Comparison of ENCODE assay signal across 1 cellular context in the genomic region with DNA sequence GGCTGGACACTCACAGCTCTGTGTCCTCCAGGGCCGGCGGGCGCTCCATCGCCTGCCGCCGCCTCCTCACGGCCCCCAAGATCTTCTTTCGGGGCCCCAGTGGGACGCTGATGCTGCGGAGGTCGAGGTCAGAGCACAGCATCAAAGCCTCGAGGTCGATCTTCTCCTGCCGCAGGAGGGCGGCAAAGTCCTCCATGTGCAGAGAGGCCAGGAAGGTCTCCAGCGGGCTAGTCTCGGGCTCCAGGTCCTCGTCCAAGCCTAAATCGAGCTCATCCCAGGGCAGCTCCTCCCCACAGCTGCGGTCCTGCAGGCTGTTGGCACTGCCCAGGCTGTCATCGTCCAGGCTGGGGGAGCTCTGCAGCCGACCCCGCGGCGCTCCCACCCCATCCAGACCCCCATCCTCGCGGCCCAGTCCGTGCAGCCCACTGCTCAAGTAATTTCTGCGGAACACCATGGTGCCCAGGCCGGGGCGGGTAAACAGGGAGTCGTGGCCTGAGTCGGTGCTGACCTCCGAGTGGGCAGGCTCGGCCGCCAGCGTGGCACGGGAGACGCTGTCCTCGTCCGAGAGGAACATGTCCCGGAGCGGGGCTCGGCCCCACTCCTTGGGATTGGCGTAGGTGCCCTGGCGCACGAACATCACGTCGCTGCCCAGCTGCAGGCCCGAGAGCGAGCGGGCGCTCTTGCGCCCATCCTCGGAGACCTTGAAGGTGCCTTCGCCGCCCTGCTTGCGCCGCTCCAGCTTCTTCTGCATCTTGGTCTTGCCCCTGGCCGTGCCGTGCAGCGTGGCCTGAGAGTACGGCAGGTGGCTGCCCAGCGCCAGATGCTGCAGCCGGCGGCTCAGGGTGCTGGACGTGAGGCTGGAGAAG.
TF ChIP-seq lines count a peak whose summit lies in the region.

No MANE protein-coding gene starts in this region.

TF ChIP-seq in K562, 482 proteins besides CTCF, POLR2A, EP300 and RAD21:
- TF ChIP-seq MTF1 (CRISPR knock-in tag; IDR thresholded peaks at IDR 0.05; ENCODE audit: borderline replicate concordance) (no peak), RBFOX2 (IDR thresholded peaks at IDR 0.05; ENCODE audit: low read depth, low read length) (0 out of 2 replicates have a peak, but pooled peaks have one; percentile 12), SMC3 (conservative IDR thresholded peaks at IDR 0.05; ENCODE audit: insufficient read depth, low read depth, low read length) (0 out of 2 replicates have a peak, but pooled peaks have one; percentile 27), ZNF77 (CRISPR knock-in tag; IDR thresholded peaks at IDR 0.05) (no peak), FOXA1 (IDR thresholded peaks at IDR 0.05; ENCODE audit: borderline replicate concordance) (no peak), POLR2B (IDR thresholded peaks at IDR 0.05; ENCODE audit: low read depth, partially characterized antibody) (no peak), HNRNPL (IDR thresholded peaks at IDR 0.05; ENCODE audit: low read depth, low read length) (peak; percentile 81; the same call in 1 of the 2 replicates), L3MBTL2 (IDR thresholded peaks at IDR 0.05) (peak; percentile 47; the same call in 1 of the 2 replicates)
- TF ChIP-seq, protein P1, sequence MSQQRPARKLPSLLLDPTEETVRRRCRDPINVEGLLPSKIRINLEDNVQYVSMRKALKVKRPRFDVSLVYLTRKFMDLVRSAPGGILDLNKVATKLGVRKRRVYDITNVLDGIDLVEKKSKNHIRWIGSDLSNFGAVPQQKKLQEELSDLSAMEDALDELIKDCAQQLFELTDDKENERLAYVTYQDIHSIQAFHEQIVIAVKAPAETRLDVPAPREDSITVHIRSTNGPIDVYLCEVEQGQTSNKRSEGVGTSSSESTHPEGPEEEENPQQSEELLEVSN (IDR thresholded peaks at IDR 0.05; ENCODE audit: borderline replicate concordance in 1 of 2, extremely low read depth in 1 of 2, insufficient read depth in 1 of 2, insufficient read length in 1 of 2, low read depth in 1 of 2, low read length in 1 of 2, poor library complexity in 1 of 2, severe bottlenecking in 1 of 2), result peak; percentile 58 to 70
- TF ChIP-seq, protein P2, sequence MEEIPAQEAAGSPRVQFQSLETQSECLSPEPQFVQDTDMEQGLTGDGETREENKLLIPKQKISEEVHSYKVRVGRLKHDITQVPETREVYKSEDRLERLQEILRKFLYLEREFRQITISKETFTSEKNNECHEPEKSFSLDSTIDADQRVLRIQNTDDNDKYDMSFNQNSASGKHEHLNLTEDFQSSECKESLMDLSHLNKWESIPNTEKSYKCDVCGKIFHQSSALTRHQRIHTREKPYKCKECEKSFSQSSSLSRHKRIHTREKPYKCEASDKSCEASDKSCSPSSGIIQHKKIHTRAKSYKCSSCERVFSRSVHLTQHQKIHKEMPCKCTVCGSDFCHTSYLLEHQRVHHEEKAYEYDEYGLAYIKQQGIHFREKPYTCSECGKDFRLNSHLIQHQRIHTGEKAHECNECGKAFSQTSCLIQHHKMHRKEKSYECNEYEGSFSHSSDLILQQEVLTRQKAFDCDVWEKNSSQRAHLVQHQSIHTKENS (CRISPR knock-in tag; IDR thresholded peaks at IDR 0.05), result no peak
- TF ChIP-seq, protein P3, sequence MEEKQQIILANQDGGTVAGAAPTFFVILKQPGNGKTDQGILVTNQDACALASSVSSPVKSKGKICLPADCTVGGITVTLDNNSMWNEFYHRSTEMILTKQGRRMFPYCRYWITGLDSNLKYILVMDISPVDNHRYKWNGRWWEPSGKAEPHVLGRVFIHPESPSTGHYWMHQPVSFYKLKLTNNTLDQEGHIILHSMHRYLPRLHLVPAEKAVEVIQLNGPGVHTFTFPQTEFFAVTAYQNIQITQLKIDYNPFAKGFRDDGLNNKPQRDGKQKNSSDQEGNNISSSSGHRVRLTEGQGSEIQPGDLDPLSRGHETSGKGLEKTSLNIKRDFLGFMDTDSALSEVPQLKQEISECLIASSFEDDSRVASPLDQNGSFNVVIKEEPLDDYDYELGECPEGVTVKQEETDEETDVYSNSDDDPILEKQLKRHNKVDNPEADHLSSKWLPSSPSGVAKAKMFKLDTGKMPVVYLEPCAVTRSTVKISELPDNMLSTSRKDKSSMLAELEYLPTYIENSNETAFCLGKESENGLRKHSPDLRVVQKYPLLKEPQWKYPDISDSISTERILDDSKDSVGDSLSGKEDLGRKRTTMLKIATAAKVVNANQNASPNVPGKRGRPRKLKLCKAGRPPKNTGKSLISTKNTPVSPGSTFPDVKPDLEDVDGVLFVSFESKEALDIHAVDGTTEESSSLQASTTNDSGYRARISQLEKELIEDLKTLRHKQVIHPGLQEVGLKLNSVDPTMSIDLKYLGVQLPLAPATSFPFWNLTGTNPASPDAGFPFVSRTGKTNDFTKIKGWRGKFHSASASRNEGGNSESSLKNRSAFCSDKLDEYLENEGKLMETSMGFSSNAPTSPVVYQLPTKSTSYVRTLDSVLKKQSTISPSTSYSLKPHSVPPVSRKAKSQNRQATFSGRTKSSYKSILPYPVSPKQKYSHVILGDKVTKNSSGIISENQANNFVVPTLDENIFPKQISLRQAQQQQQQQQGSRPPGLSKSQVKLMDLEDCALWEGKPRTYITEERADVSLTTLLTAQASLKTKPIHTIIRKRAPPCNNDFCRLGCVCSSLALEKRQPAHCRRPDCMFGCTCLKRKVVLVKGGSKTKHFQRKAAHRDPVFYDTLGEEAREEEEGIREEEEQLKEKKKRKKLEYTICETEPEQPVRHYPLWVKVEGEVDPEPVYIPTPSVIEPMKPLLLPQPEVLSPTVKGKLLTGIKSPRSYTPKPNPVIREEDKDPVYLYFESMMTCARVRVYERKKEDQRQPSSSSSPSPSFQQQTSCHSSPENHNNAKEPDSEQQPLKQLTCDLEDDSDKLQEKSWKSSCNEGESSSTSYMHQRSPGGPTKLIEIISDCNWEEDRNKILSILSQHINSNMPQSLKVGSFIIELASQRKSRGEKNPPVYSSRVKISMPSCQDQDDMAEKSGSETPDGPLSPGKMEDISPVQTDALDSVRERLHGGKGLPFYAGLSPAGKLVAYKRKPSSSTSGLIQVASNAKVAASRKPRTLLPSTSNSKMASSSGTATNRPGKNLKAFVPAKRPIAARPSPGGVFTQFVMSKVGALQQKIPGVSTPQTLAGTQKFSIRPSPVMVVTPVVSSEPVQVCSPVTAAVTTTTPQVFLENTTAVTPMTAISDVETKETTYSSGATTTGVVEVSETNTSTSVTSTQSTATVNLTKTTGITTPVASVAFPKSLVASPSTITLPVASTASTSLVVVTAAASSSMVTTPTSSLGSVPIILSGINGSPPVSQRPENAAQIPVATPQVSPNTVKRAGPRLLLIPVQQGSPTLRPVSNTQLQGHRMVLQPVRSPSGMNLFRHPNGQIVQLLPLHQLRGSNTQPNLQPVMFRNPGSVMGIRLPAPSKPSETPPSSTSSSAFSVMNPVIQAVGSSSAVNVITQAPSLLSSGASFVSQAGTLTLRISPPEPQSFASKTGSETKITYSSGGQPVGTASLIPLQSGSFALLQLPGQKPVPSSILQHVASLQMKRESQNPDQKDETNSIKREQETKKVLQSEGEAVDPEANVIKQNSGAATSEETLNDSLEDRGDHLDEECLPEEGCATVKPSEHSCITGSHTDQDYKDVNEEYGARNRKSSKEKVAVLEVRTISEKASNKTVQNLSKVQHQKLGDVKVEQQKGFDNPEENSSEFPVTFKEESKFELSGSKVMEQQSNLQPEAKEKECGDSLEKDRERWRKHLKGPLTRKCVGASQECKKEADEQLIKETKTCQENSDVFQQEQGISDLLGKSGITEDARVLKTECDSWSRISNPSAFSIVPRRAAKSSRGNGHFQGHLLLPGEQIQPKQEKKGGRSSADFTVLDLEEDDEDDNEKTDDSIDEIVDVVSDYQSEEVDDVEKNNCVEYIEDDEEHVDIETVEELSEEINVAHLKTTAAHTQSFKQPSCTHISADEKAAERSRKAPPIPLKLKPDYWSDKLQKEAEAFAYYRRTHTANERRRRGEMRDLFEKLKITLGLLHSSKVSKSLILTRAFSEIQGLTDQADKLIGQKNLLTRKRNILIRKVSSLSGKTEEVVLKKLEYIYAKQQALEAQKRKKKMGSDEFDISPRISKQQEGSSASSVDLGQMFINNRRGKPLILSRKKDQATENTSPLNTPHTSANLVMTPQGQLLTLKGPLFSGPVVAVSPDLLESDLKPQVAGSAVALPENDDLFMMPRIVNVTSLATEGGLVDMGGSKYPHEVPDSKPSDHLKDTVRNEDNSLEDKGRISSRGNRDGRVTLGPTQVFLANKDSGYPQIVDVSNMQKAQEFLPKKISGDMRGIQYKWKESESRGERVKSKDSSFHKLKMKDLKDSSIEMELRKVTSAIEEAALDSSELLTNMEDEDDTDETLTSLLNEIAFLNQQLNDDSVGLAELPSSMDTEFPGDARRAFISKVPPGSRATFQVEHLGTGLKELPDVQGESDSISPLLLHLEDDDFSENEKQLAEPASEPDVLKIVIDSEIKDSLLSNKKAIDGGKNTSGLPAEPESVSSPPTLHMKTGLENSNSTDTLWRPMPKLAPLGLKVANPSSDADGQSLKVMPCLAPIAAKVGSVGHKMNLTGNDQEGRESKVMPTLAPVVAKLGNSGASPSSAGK (IDR thresholded peaks at IDR 0.05), result peak; percentile 34; the same call in 1 of the 2 replicates
